Comparison of ENCODE assay signal across 8 cellular contexts in the genomic region with DNA sequence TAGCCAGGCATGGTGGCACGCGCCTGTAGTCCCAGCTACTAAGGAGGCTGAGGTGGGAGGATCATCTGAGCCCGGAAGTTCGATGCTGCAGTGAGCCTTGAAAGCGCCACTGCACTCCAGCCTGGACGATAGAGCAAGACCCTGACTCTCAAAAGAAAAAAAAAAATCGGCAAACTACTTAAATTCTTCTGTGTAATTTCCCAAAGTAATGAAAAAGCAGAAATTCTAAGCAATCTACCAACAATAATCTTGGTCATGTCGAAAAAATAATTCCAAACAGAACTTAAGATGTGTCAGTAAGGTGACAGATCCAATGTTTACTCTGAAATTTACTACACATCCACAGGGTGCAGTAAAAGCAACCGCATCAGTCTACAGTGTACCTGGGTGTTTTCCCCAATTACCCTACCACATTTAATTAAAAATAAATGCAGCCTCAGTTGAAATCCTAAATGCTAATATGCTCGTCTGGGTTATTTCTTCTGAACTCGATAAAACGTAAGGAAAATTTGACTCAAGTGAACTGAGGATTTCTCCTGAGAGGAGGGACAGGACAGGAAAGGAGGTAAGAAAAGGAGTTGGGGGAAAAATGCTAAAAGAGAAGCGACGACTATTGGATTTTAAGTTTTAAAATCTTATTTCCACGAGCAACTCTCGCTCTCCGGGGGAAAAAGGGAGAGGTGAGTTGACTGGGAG. TPM values are rescaled to one million over a fixed set of nuclear protein-coding genes. Genes with fewer than 3 reads are reported as not detected.
DNase-seq lines count a peak whose midpoint lies in the region; TF ChIP-seq lines count a peak whose summit lies in the region.

No MANE protein-coding gene starts in this region.

- DNase-seq in activated naive CD4-positive, alpha-beta T cell treated with anti-CD3 and anti-CD28 coated beads for 36 hours, result peak; percentile 24
- DNase-seq in activated naive CD4-positive, alpha-beta T cell treated with anti-CD3 and anti-CD28 coated beads, Interleukin-2, amount 50 U/mL, for 16 hours, result no peak
- DNase-seq in MG63 (peak; percentile 22), astrocyte of the cerebellum (ENCODE audit: low read depth) (no peak), kidney tubule cell (ENCODE audit: low spot score) (peak; percentile 18), substantia nigra (lab: John Stamatoyannopoulos, UW) (peak in 1 of 49 donors; percentile 8), kidney glomerular epithelial cell (lab: John Stamatoyannopoulos, UW) (no peak)
- DNase-seq in stimulated activated naive CD4-positive, alpha-beta T cell treated with Interleukin-2 at 50 U/mL for 16 hours (lab: John Stamatoyannopoulos, UW), result no peak

- peak overlapping the region; percentile 98 for H3K27ac Mint-ChIP-seq in activated naive CD4-positive, alpha-beta T cell treated with anti-CD3 and anti-CD28 coated beads for 36 hours

- CTCF ChIA-PET in activated naive CD4-positive, alpha-beta T cell treated with anti-CD3 and anti-CD28 coated beads for 36 hours (lab: Charles Lee), result no interaction called here

- H3K4me1 Mint-ChIP-seq in activated naive CD4-positive, alpha-beta T cell treated with anti-CD3 and anti-CD28 coated beads for 36 hours (ENCODE audit: low read depth), result peaks cover 30% of the 10 kb centered on the region

- H3K4me3 ChIP-seq in MG63, result peak overlapping the region; percentile 89
- peak overlapping the region; percentile 99 for H3K4me3 ChIP-seq in astrocyte of the cerebellum (ENCODE audit: low read depth, low read length)

- in situ Hi-C loops in astrocyte of the cerebellum (cut with HindIII; ENCODE audit: low sequenced_read_pairs), result no loop called here

- TF ChIP-seq CTCF in astrocyte of the cerebellum (IDR thresholded peaks at IDR 0.05; ENCODE audit: low read depth, low read length, missing control alignments), result no peak

- no peaks in the 10 kb centered on the region for H3K9me3 ChIP-seq in MG63

- H3K4me3 Mint-ChIP-seq in activated naive CD4-positive, alpha-beta T cell treated with anti-CD3 and anti-CD28 coated beads for 36 hours, result peak overlapping the region; percentile 99

- H3K36me3 ChIP-seq in MG63, result peaks cover 33% of the 10 kb centered on the region

- H3K9me3 Mint-ChIP-seq in activated naive CD4-positive, alpha-beta T cell treated with anti-CD3 and anti-CD28 coated beads for 36 hours, result no peaks in the 10 kb centered on the region

- intact Hi-C loops in activated naive CD4-positive, alpha-beta T cell treated with anti-CD3 and anti-CD28 coated beads for 36 hours (cut with micrococcal nuclease), result loop anchor here (1.0 to 5.0 kb wide), 8 partner anchors 17 to 1760 kb away; a partner anchor contains a TSS

- H3K36me3 Mint-ChIP-seq in activated naive CD4-positive, alpha-beta T cell treated with anti-CD3 and anti-CD28 coated beads for 36 hours (ENCODE audit: low read depth), result peaks cover 18% of the 10 kb centered on the region

- H3K27me3 Mint-ChIP-seq in activated naive CD4-positive, alpha-beta T cell treated with anti-CD3 and anti-CD28 coated beads for 36 hours (ENCODE audit: low read depth), result no peaks in the 10 kb centered on the region

- H3K27me3 ChIP-seq in MG63, result no peaks in the 10 kb centered on the region

- peak overlapping the region; percentile 91 for H3K27ac ChIP-seq in substantia nigra (ENCODE audit: low read depth, low read length, poor library complexity, severe bottlenecking)

RNA-seq across cellular contexts. Expression of a gene that starts 0.8 kb away (rescaled TPM):
- total RNA-seq in activated naive CD4-positive, alpha-beta T cell treated with anti-CD3 and anti-CD28 coated beads for 36 hours, result 100 to 1,000 TPM; 227 to 229 TPM
- total RNA-seq in MG63 (2014; rRNA removed; shearing (Covaris generic); ENCODE audit: low replicate concordance), result 95.3 and 106 TPM in 2 replicates

RNA-seq across cellular contexts. Expression of a gene that starts 44.1 kb away (rescaled TPM):
- 10 to 100 TPM; 18.5 to 21.3 TPM for total RNA-seq in activated naive CD4-positive, alpha-beta T cell treated with anti-CD3 and anti-CD28 coated beads for 36 hours
- 24.3 and 42.0 TPM in 2 replicates for total RNA-seq in MG63 (2014; rRNA removed; shearing (Covaris generic); ENCODE audit: low replicate concordance)

RNA-seq across cellular contexts. Expression of a gene that starts 48.4 kb away (rescaled TPM):
- 10 to 100 TPM; 59.7 to 60.3 TPM for total RNA-seq in activated naive CD4-positive, alpha-beta T cell treated with anti-CD3 and anti-CD28 coated beads for 36 hours
- total RNA-seq in MG63 (2014; rRNA removed; shearing (Covaris generic); ENCODE audit: low replicate concordance), result 152 and 189 TPM in 2 replicates

Comparison
In these comparisons a context has a peak if more than half of its experiments do, and no peak if none do; other contexts are left out.
1. DNase-seq: peak in activated naive CD4-positive, alpha-beta T cell treated with anti-CD3 and anti-CD28 coated beads for 36 hours (single experiment), MG63 (single experiment) and kidney tubule cell (single experiment); none in activated naive CD4-positive, alpha-beta T cell treated with anti-CD3 and anti-CD28 coated beads, Interleukin-2, amount 50 U/mL, for 16 hours (single experiment), astrocyte of the cerebellum (single experiment), stimulated activated naive CD4-positive, alpha-beta T cell treated with Interleukin-2 at 50 U/mL for 16 hours (single experiment) and kidney glomerular epithelial cell (single experiment).